27 cellular contexts compared by ENCODE assay signal in genomic region chr6:98841114-98841513, GRCh38. TPM values are rescaled to one million over a fixed set of nuclear protein-coding genes. Genes with fewer than 3 reads are reported as not detected.
DNase-seq lines count a peak whose midpoint lies in the region; ATAC-seq and TF ChIP-seq lines count a peak whose summit lies in the region.
"Had no signal": no experiment of that assay in that cellular context is flagged by ENCODE, and none has a peak within 500 bp of the region (broad histone marks: within the 10 kb centered on the region; RNA-seq: fewer than 3 reads in every experiment).

No MANE protein-coding gene starts in this region.

- H3K4me1 Mint-ChIP-seq in brain: peaks cover 46% of the 10 kb centered on the region
- H3K4me1 Mint-ChIP-seq in glutamatergic neuron (ENCODE audit: low read depth, unreplicated experiment): peaks cover 30% of the 10 kb centered on the region
- peaks cover 54% of the 10 kb centered on the region for H3K4me1 Mint-ChIP-seq in neural crest cell

- H3K9me3 ChIP-seq in SK-N-MC (ENCODE audit: low read depth, low read length): no peaks in the 10 kb centered on the region
- H3K9me3 ChIP-seq: A549, SJCRH30 had no signal

- H3K4me3 Mint-ChIP-seq in brain (peak overlapping the region; percentile 87 to 97 (median 93)), glutamatergic neuron (ENCODE audit: unreplicated experiment) (peak overlapping the region; percentile 96), neural crest cell (peak overlapping the region; percentile 98)
- H3K4me3 Mint-ChIP-seq: CD4-positive, alpha-beta T cell had no signal

- ATAC-seq in HG03342 (IDR thresholded peaks at IDR 0.05; ENCODE audit: unreplicated experiment) (no peak), sciatic nerve (no peak), GM19452 (IDR thresholded peaks at IDR 0.05; ENCODE audit: unreplicated experiment) (no peak), HG02981 (IDR thresholded peaks at IDR 0.05; ENCODE audit: unreplicated experiment) (no peak)
- ATAC-seq: A549, PC-3 had no signal

- DNase-seq in SK-N-MC (ENCODE audit: low read depth, low spot score) (no peak), glutamatergic neuron (no peak), neural crest cell (ENCODE audit: low read depth, low spot score) (no peak), sciatic nerve (ENCODE audit: low spot score) (no peak)
- DNase-seq: AML-193; CD4-positive, alpha-beta T cell; DMS53; HCEC 1CT; MM.1S; NCI-H1694; NCI-H2081; NCI-H2227 treated with DMSO at 0.1 percent for 48 hours; NCI-H69; NK-92 treated with Interleukin-12 subunit alpha and Interleukin-12 subunit beta, amount 100 ng/mL, for 24 hours; PC-3; SJCRH30 had no signal

- peaks cover 35% of the 10 kb centered on the region for H3K36me3 Mint-ChIP-seq in brain
- no peaks in the 10 kb centered on the region for H3K36me3 Mint-ChIP-seq in glutamatergic neuron (ENCODE audit: unreplicated experiment)
- peaks cover 73% of the 10 kb centered on the region for H3K36me3 Mint-ChIP-seq in neural crest cell (ENCODE audit: low read depth)
- H3K36me3 Mint-ChIP-seq: IgD-negative memory B cell had no signal

- peaks cover 71% of the 10 kb centered on the region for H3K36me3 ChIP-seq in SK-N-MC (ENCODE audit: insufficient read depth, low read length)
- H3K36me3 ChIP-seq: BLaER1 treated with 17β-estradiol and CSF1 and Interleukin-3, amounts not matched to agents 10 nM and 100 nM; SJCRH30 had no signal

- TF ChIP-seq CTCF in brain (conservative IDR thresholded peaks at IDR 0.05) (no peak), glutamatergic neuron (IDR thresholded peaks at IDR 0.05; ENCODE audit: partially characterized antibody, unreplicated experiment) (no peak), neural crest cell (conservative IDR thresholded peaks at IDR 0.05) (no peak)

- peaks cover 0 to 20% (median 0%) of the 10 kb centered on the region in 5 experiments for H3K9me3 Mint-ChIP-seq in brain
- H3K9me3 Mint-ChIP-seq in glutamatergic neuron (ENCODE audit: unreplicated experiment): peaks cover 39% of the 10 kb centered on the region
- no peaks in the 10 kb centered on the region for H3K9me3 Mint-ChIP-seq in neural crest cell
- H3K9me3 Mint-ChIP-seq: CD4-positive, alpha-beta T cell had no signal

- H3K27ac ChIP-seq in SK-N-MC: peak overlapping the region; percentile 99
- H3K27ac ChIP-seq: A549; BLaER1 treated with 17β-estradiol and CSF1 and Interleukin-3, amounts not matched to agents 10 nM and 100 nM; HL-60; KMS-11; SJCRH30 had no signal

- H3K4me3 ChIP-seq in SK-N-MC: peak overlapping the region; percentile 99
- H3K4me3 ChIP-seq: A549; BLaER1 treated with 17β-estradiol and CSF1 and Interleukin-3, amounts not matched to agents 10 nM and 100 nM; SJCRH30 had no signal

- peak overlapping the region; percentile 98 for H3K9ac ChIP-seq in SK-N-MC (ENCODE audit: insufficient read length)
- H3K9ac ChIP-seq: BLaER1 treated with 17β-estradiol and CSF1 and Interleukin-3, amounts not matched to agents 10 nM and 100 nM; KMS-11 had no signal

- H3K27ac Mint-ChIP-seq in brain (peak overlapping the region; percentile 69 to 100 (median 99)), glutamatergic neuron (ENCODE audit: unreplicated experiment) (peak overlapping the region; percentile 75), neural crest cell (ENCODE audit: unreplicated experiment) (peak overlapping the region; percentile 85)
- H3K27ac Mint-ChIP-seq: CD4-positive, alpha-beta T cell had no signal

- intact Hi-C loops in sciatic nerve (cut with DNase I): no loop called here

- peaks cover 59% of the 10 kb centered on the region for H3K27me3 Mint-ChIP-seq in brain
- peaks cover 24% of the 10 kb centered on the region for H3K27me3 Mint-ChIP-seq in glutamatergic neuron (ENCODE audit: unreplicated experiment)
- H3K27me3 Mint-ChIP-seq in neural crest cell (ENCODE audit: low read depth): peaks cover 81% of the 10 kb centered on the region

RNA-seq across cellular contexts. Expression of gene POU3F2, which starts 6.7 kb away (rescaled TPM):
- polyA plus RNA-seq in brain (ENCODE audit: insufficient read depth, low read depth, low replicate concordance): 9.1 TPM
- total RNA-seq in glutamatergic neuron (ENCODE audit: unreplicated experiment) (71.0 TPM), neural crest cell (111 and 114 TPM in 2 replicates), sciatic nerve (9.2 TPM)
- total RNA-seq: CD4-positive, alpha-beta T cell; G401; NCI-H460 had no signal
- polyA plus RNA-seq: A549, IgD-negative memory B cell had no signal
